9 cellular contexts compared by ENCODE assay signal in genomic region chr15:65029736-65030208, GRCh38. TPM values are rescaled to one million over a fixed set of nuclear protein-coding genes. Genes with fewer than 3 reads are reported as not detected.
DNase-seq lines count a peak whose midpoint lies in the region; ATAC-seq and TF ChIP-seq lines count a peak whose summit lies in the region.
"Had no signal": no experiment of that assay in that cellular context is flagged by ENCODE, and none has a peak within 500 bp of the region (broad histone marks: within the 10 kb centered on the region; RNA-seq: fewer than 3 reads in every experiment).

No MANE protein-coding gene starts in this region.

- no peak for TF ChIP-seq POLR2A in Peyer's patch (IDR thresholded peaks at IDR 0.05)
- no peak for TF ChIP-seq POLR2A in esophagus muscularis mucosa (IDR thresholded peaks at IDR 0.05; ENCODE audit: low read depth)
- TF ChIP-seq POLR2A in adrenal gland (IDR thresholded peaks at IDR 0.05) = no peak

- no peak overlapping the region for H4K91ac ChIP-seq in trophoblast cell (ENCODE audit: low read depth, low read length)

- peaks cover 30% of the 10 kb centered on the region for H3K4me1 ChIP-seq in DOHH2 (ENCODE audit: control insufficient read depth, low read length)
- peaks cover 0 to 14% (median 5%) of the 10 kb centered on the region in 4 donors for H3K4me1 ChIP-seq in Peyer's patch
- H3K4me1 ChIP-seq in esophagus muscularis mucosa = peaks cover 18 to 40% (median 30%) of the 10 kb centered on the region in 4 donors
- peaks cover 2 to 3% of the 10 kb centered on the region in 2 experiments for H3K4me1 ChIP-seq in trophoblast cell (ENCODE audit: control insufficient read depth in 1 of 2, insufficient read depth in 2 of 2, low read length in 2 of 2)
- peaks cover 7 to 12% of the 10 kb centered on the region in 2 donors for H3K4me1 ChIP-seq in adrenal gland (replicated peaks in 1 of 2)

- no peaks in the 10 kb centered on the region for H3K9me2 ChIP-seq in DOHH2 (replicated peaks; ENCODE audit: control insufficient read depth, low read length)

- H3K14ac ChIP-seq in trophoblast cell (ENCODE audit: low read length) = no peak overlapping the region

- H3K18ac ChIP-seq in trophoblast cell (ENCODE audit: low read length) = no peak overlapping the region

- no peak overlapping the region for H2AFZ ChIP-seq in trophoblast cell (ENCODE audit: insufficient read depth, low read length, poor library complexity)

- ATAC-seq in HG02973 (IDR thresholded peaks at IDR 0.05; ENCODE audit: unreplicated experiment) = no peak
- no peak for ATAC-seq in HG03565 (IDR thresholded peaks at IDR 0.05; ENCODE audit: unreplicated experiment)
- no peak for ATAC-seq in GM19324 (IDR thresholded peaks at IDR 0.05; ENCODE audit: low FRiP score, unreplicated experiment)

- no peak overlapping the region for H4K12ac ChIP-seq in trophoblast cell (ENCODE audit: low read depth, low read length)

- no peak overlapping the region for H3K27ac ChIP-seq in DOHH2 (ENCODE audit: low read depth, low read length)
- peak overlapping the region in 1 of 4 donors; percentile 82 for H3K27ac ChIP-seq in Peyer's patch
- H3K27ac ChIP-seq in esophagus muscularis mucosa (replicated peaks in 1 of 4) = peak overlapping the region; percentile 14 to 89 (median 77)
- H3K27ac ChIP-seq in trophoblast cell (ENCODE audit: low read depth, low read length) = no peak overlapping the region
- H3K27ac ChIP-seq in adrenal gland = peak overlapping the region in 1 of 5 donors; percentile 64

- no peak overlapping the region for H3K9ac ChIP-seq in trophoblast cell (ENCODE audit: low read length)

- no peak overlapping the region for H3K4ac ChIP-seq in trophoblast cell (ENCODE audit: low read depth, low read length)

- no peak for TF ChIP-seq CTCF in DOHH2 (IDR thresholded peaks at IDR 0.05; ENCODE audit: low read depth, low read length, poor library complexity, severe bottlenecking)
- TF ChIP-seq CTCF in Peyer's patch (IDR thresholded peaks at IDR 0.05) = no peak
- TF ChIP-seq CTCF in esophagus muscularis mucosa (IDR thresholded peaks at IDR 0.05) = no peak
- TF ChIP-seq CTCF in adrenal gland (IDR thresholded peaks at IDR 0.05) = no peak

- WGBS in esophagus muscularis mucosa = 56% methylated on average over 12 of the region's 12 CpGs
- no CpG with 5 or more reads among the region's 12 CpGs for WGBS in trophoblast cell (ENCODE audit: extremely low coverage, insufficient coverage, insufficient read length)
- 61 to 64% (median 61%) methylated on average over 12 of the region's 12 CpGs for WGBS in adrenal gland, 4 donors

- H3K36me3 ChIP-seq in DOHH2 (ENCODE audit: control insufficient read depth, low read length) (peaks cover 22% of the 10 kb centered on the region), Peyer's patch (peaks cover 0 to 22% (median 0%) of the 10 kb centered on the region in 3 donors), esophagus muscularis mucosa (peaks cover 0 to 21% (median 17%) of the 10 kb centered on the region in 4 donors), trophoblast cell (ENCODE audit: control insufficient read depth in 1 of 2, insufficient read depth in 2 of 2, low read length in 2 of 2) (no peaks in the 10 kb centered on the region), adrenal gland (replicated peaks in 1 of 2) (peaks cover 0 to 16% of the 10 kb centered on the region in 2 donors)

- H3K9me3 ChIP-seq in DOHH2 (ENCODE audit: control insufficient read depth, insufficient read depth, low read length) = no peaks in the 10 kb centered on the region
- H3K9me3 ChIP-seq in Peyer's patch = no peaks in the 10 kb centered on the region
- no peaks in the 10 kb centered on the region for H3K9me3 ChIP-seq in esophagus muscularis mucosa
- peaks cover 2% of the 10 kb centered on the region for H3K9me3 ChIP-seq in trophoblast cell (ENCODE audit: insufficient read depth, low read depth, low read length)
- no peaks in the 10 kb centered on the region for H3K9me3 ChIP-seq in adrenal gland (replicated peaks in 1 of 3)

- H3K23ac ChIP-seq in trophoblast cell (ENCODE audit: low read length) = no peak overlapping the region

- H3K79me2 ChIP-seq in DOHH2 (ENCODE audit: control insufficient read depth, low read length) (peaks cover 20% of the 10 kb centered on the region), trophoblast cell (ENCODE audit: control insufficient read depth, insufficient read depth, low read length, poor library complexity) (peaks cover 5% of the 10 kb centered on the region)

- H3K27me3 ChIP-seq in DOHH2 (ENCODE audit: control insufficient read depth, low read length) (peaks cover 17% of the 10 kb centered on the region), Peyer's patch (no peaks in the 10 kb centered on the region), esophagus muscularis mucosa (no peaks in the 10 kb centered on the region), trophoblast cell (ENCODE audit: insufficient read depth, low read length) (no peaks in the 10 kb centered on the region), adrenal gland (no peaks in the 10 kb centered on the region)

- H2BK5ac ChIP-seq in trophoblast cell (ENCODE audit: low read depth, low read length, poor library complexity) = no peak overlapping the region

- no peak overlapping the region for H2BK12ac ChIP-seq in trophoblast cell (ENCODE audit: low read length)

- no peak for DNase-seq in Peyer's patch
- DNase-seq in esophagus muscularis mucosa (ENCODE audit: extremely low spot score) = no peak
- DNase-seq in trophoblast cell = no peak
- DNase-seq in adrenal gland = no peak

- H3K4me2 ChIP-seq in DOHH2 (ENCODE audit: low read length) (peak overlapping the region; percentile 90; the same call in 1 of the 2 replicates), trophoblast cell (ENCODE audit: low read length) (peak overlapping the region; percentile 99)

- no peak overlapping the region for H4K8ac ChIP-seq in trophoblast cell (ENCODE audit: low read depth, low read length)

- H2BK120ac ChIP-seq in trophoblast cell (ENCODE audit: insufficient read depth, low read length, poor library complexity) = no peak overlapping the region

- intact Hi-C loops in esophagus muscularis mucosa (cut with DNase I) = loop anchor here (5.0 kb wide), 1 partner anchor 42 kb away; the partner anchor contains the start of gene SPG21
- intact Hi-C loops in adrenal gland (cut with DNase I) = no loop called here

- H3F3A ChIP-seq in DOHH2 (ENCODE audit: control insufficient read depth, insufficient read depth) = no peaks in the 10 kb centered on the region

- no peak overlapping the region for H2AK5ac ChIP-seq in trophoblast cell (ENCODE audit: low read length)

- peaks cover 5% of the 10 kb centered on the region for H3K79me1 ChIP-seq in trophoblast cell (ENCODE audit: low read length)

- TF ChIP-seq EP300 in esophagus muscularis mucosa (IDR thresholded peaks at IDR 0.05) = no peak

- H3K4me3 ChIP-seq in DOHH2 (ENCODE audit: low read length) (peak overlapping the region; percentile 93; the same call in 1 of the 2 replicates), Peyer's patch (peak overlapping the region; percentile 74 to 91 (median 88)), esophagus muscularis mucosa (peak overlapping the region; percentile 77 to 98 (median 89)), trophoblast cell (ENCODE audit: low read depth, low read length) (peak overlapping the region; percentile 10), adrenal gland (peak overlapping the region in 2 of 4 donors; percentile 73 to 95)

- H4K20me1 ChIP-seq in DOHH2 (ENCODE audit: control insufficient read depth, insufficient read depth, low read depth, low read length) = no peaks in the 10 kb centered on the region

RNA-seq across cellular contexts. Expression of gene MTFMT, which starts 0.3 kb away (rescaled TPM):
- 10 to 100 TPM; 22.3 to 39.9 (median 36.9) TPM for total RNA-seq in Peyer's patch
- 10 to 100 TPM; 26.3 to 29.9 (median 29.4) TPM for total RNA-seq in esophagus muscularis mucosa
- 8.1 and 8.9 TPM in 2 replicates for polyA plus RNA-seq in trophoblast cell (2013)
- 10 to 100 TPM; 15.4 to 42.8 (median 20.3) TPM for total RNA-seq in adrenal gland
- 10 to 100 TPM in 1 of 3 donors, 1 to 10 TPM in 2; 5.2 to 11.2 (median 6.4) TPM for polyA plus RNA-seq in adrenal gland

RNA-seq across cellular contexts. Expression of gene SLC51B, which starts 15.4 kb away (rescaled TPM):
- total RNA-seq in Peyer's patch (100 to 1,000 TPM in 3 of 4 donors, 1 to 10 TPM in 1; 4.1 to 374 (median 196) TPM), esophagus muscularis mucosa (not detected), adrenal gland (1 to 10 TPM in 1 of 8 donors, under 1 TPM in 4, not detected in 3; 0.32 to 2.6 (median 0.55) TPM)
- 0.07 TPM in 1 of 2 replicates, not detected in the other for polyA plus RNA-seq in trophoblast cell (2013)
- polyA plus RNA-seq in adrenal gland = 1 to 10 TPM in 2 of 3 donors, under 1 TPM in 1; 0.40 to 3.1 (median 1.5) TPM
- total RNA-seq: dermis microvascular lymphatic vessel endothelial cell had no signal

RNA-seq across cellular contexts. Expression of gene RASL12, which starts 38.0 kb away (rescaled TPM):
- 10 to 100 TPM in 2 of 4 donors, 1 to 10 TPM in 2; 5.1 to 23.1 (median 8.5) TPM for total RNA-seq in Peyer's patch
- 100 to 1,000 TPM; 123 to 216 (median 198) TPM for total RNA-seq in esophagus muscularis mucosa
- polyA plus RNA-seq in trophoblast cell (2013) = 2.7 and 2.9 TPM in 2 replicates
- total RNA-seq in adrenal gland = 1 to 10 TPM; 1.3 to 9.2 (median 3.3) TPM
- 1 to 10 TPM; 1.4 to 7.0 (median 4.3) TPM for polyA plus RNA-seq in adrenal gland
- total RNA-seq: dermis microvascular lymphatic vessel endothelial cell had no signal

RNA-seq across cellular contexts. Expression of gene SPG21, which starts 40.1 kb away (rescaled TPM):
- total RNA-seq in Peyer's patch = 10 to 100 TPM; 65.6 to 85.0 (median 70.3) TPM
- total RNA-seq in esophagus muscularis mucosa = 10 to 100 TPM; 83.5 to 96.7 (median 90.8) TPM
- 65.1 and 65.5 TPM in 2 replicates for polyA plus RNA-seq in trophoblast cell (2013)
- 100 to 1,000 TPM in 3 of 8 donors, 10 to 100 TPM in 5; 78.9 to 121 (median 94.2) TPM for total RNA-seq in adrenal gland
- polyA plus RNA-seq in adrenal gland = 10 to 100 TPM; 51.1 to 89.5 (median 58.4) TPM

RNA-seq across cellular contexts. Expression of gene KBTBD13, which starts 46.8 kb away (rescaled TPM):
- total RNA-seq in Peyer's patch (under 1 TPM in 1 of 4 donors, not detected in 3; 0.38 TPM), esophagus muscularis mucosa (under 1 TPM in 1 of 4 donors, not detected in 3; 0.17 TPM), adrenal gland (not detected)
- not detected in 2 replicates for polyA plus RNA-seq in trophoblast cell (2013)
- not detected for polyA plus RNA-seq in adrenal gland
- total RNA-seq: dermis microvascular lymphatic vessel endothelial cell had no signal

Comparison
In these comparisons a context has a peak if more than half of its experiments do, and no peak if none do; other contexts are left out.
1. H3K27ac ChIP-seq: peak in esophagus muscularis mucosa (4 of 4); none in DOHH2 (single experiment) and trophoblast cell (single experiment).
2. RNA of gene RASL12, which starts 38.0 kb away (total RNA-seq): 123 to 216 TPM in esophagus muscularis mucosa; 5.1 to 23.1 TPM in Peyer's patch and 1.3 to 9.2 TPM in adrenal gland; every median in the first group is over 4 times any median in the second.